11 cellular contexts compared by ENCODE assay signal in the genomic region with DNA sequence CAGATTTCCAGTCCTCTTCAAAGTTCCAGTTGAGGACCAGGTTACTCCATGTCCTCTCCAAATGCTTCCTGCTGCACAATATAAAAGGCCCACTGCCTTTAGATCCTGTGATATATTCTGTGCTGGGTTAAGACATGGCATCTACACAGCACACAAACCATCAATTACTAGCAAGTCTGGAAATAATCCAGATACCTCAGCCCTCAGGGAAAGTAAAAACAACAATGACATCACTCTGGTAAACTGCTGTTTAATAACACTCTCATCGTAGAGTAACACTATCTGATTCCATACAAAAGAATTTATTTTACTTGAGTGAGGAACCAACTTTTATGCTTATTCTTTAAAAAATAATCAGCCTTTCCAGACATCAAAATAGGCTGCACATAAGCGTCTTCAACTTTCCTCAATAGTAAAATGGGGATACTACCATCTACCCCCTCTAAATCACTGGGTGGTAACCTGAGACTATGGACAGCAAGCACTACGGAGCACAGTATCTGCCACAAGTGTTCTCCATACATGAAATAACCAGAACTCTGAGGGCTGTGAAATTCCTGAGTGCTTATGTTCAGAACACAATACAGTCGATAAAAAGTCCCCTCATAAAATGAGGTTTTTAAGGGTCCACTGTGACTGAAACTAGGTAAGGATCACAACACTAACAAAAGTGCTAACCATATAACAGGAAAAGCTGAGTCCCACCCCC. TPM values are rescaled to one million over a fixed set of nuclear protein-coding genes. Genes with fewer than 3 reads are reported as not detected.
DNase-seq lines count a peak whose midpoint lies in the region; ATAC-seq and TF ChIP-seq lines count a peak whose summit lies in the region.
"Had no signal": no experiment of that assay in that cellular context is flagged by ENCODE, and none has a peak within 500 bp of the region (broad histone marks: within the 10 kb centered on the region; RNA-seq: fewer than 3 reads in every experiment).

No MANE protein-coding gene starts in this region.

- DNase-seq in HEK293T (ENCODE audit: extremely low spot score), result peak; percentile 45
- peak; percentile 6 for DNase-seq in SK-MEL-5 (ENCODE audit: low read depth, low spot score)
- DNase-seq in fibroblast of villous mesenchyme (ENCODE audit: low read depth), result peak; percentile 69
- no peak for DNase-seq in A673 (ENCODE audit: low spot score)
- no peak for DNase-seq in activated CD4-positive, alpha-beta T cell treated with anti-CD3 and anti-CD28 coated beads, Interleukin-2, amount 10 ng/mL, durations not matched to agents 7 days and 5 days
- no peak for DNase-seq in germinal center (ENCODE audit: low spot score)
- DNase-seq: Peyer's patch had no signal

- POLR2A ChIA-PET in HEK293T (lab: Yijun Ruan, JAX), result no interaction called here
- POLR2A ChIA-PET in A673 (lab: Charles Lee; ENCODE audit: low non-redundant PET), result no interaction called here
- POLR2A ChIA-PET in activated CD4-positive, alpha-beta T cell treated with anti-CD3 and anti-CD28 coated beads, Interleukin-2, amount 10 ng/mL, durations not matched to agents 7 days and 5 days (lab: Charles Lee), result no interaction called here

- H3K27me3 Mint-ChIP-seq in activated CD4-positive, alpha-beta T cell treated with anti-CD3 and anti-CD28 coated beads, Interleukin-2, amount 10 ng/mL, durations not matched to agents 7 days and 5 days, result peaks cover 7% of the 10 kb centered on the region

- H3K36me3 ChIP-seq in A673 (ENCODE audit: insufficient read depth, low read length, poor library complexity, severe bottlenecking), result no peaks in the 10 kb centered on the region
- H3K36me3 ChIP-seq: BLaER1, Peyer's patch had no signal

- TF ChIP-seq CTCF in 22Rv1 (IDR thresholded peaks at IDR 0.05) (no peak), fibroblast of villous mesenchyme (IDR thresholded peaks at IDR 0.05; ENCODE audit: insufficient read depth, low read depth, low read length) (no peak), A673 (conservative IDR thresholded peaks at IDR 0.05; ENCODE audit: low read depth, low read length) (no peak)

- no peaks in the 10 kb centered on the region for H3K4me1 ChIP-seq in A673 (ENCODE audit: insufficient read depth, low read length, poor library complexity, severe bottlenecking)

- CTCF ChIA-PET in HEK293T (lab: Yijun Ruan, JAX), result no interaction called here
- CTCF ChIA-PET in A673 (lab: Charles Lee), result no interaction called here
- CTCF ChIA-PET in activated CD4-positive, alpha-beta T cell treated with anti-CD3 and anti-CD28 coated beads, Interleukin-2, amount 10 ng/mL, durations not matched to agents 7 days and 5 days (lab: Charles Lee), result interaction anchor here (0.6 to 1.3 kb wide), 2 partner anchors 10 to 1016 kb away, joined by 3 to 4 read pairs; no protein-coding TSS in a partner anchor

- intact Hi-C loops in A673 (cut with micrococcal nuclease; ENCODE audit: unreplicated experiment), result no loop called here

- no peak overlapping the region for H3K27ac Mint-ChIP-seq in activated CD4-positive, alpha-beta T cell treated with anti-CD3 and anti-CD28 coated beads, Interleukin-2, amount 10 ng/mL, durations not matched to agents 7 days and 5 days
- H3K27ac Mint-ChIP-seq: activated naive CD4-positive, alpha-beta T cell treated with anti-CD3 and anti-CD28 coated beads, Interleukin-2, amount 50 U/mL, for 72 hours had no signal

- no peaks in the 10 kb centered on the region for H3K27me3 ChIP-seq in A673 (replicated peaks; ENCODE audit: insufficient read depth, low read depth, low read length, poor library complexity)
- H3K27me3 ChIP-seq: BLaER1, Peyer's patch had no signal

- H3K4me3 ChIP-seq in fibroblast of villous mesenchyme (ENCODE audit: low read depth, low read length) (no peak overlapping the region), A673 (ENCODE audit: low read depth, low read length, poor library complexity, severe bottlenecking) (no peak overlapping the region)
- H3K4me3 ChIP-seq: BLaER1, Peyer's patch had no signal

- no peaks in the 10 kb centered on the region for H3K9me3 Mint-ChIP-seq in activated CD4-positive, alpha-beta T cell treated with anti-CD3 and anti-CD28 coated beads, Interleukin-2, amount 10 ng/mL, durations not matched to agents 7 days and 5 days
- H3K9me3 Mint-ChIP-seq: activated naive CD4-positive, alpha-beta T cell treated with anti-CD3 and anti-CD28 coated beads, Interleukin-2, amount 50 U/mL, for 72 hours had no signal

- no peaks in the 10 kb centered on the region for H3K4me1 Mint-ChIP-seq in activated CD4-positive, alpha-beta T cell treated with anti-CD3 and anti-CD28 coated beads, Interleukin-2, amount 10 ng/mL, durations not matched to agents 7 days and 5 days

- H3K36me3 Mint-ChIP-seq in activated CD4-positive, alpha-beta T cell treated with anti-CD3 and anti-CD28 coated beads, Interleukin-2, amount 10 ng/mL, durations not matched to agents 7 days and 5 days (ENCODE audit: low read depth), result no peaks in the 10 kb centered on the region
- H3K36me3 Mint-ChIP-seq: activated naive CD4-positive, alpha-beta T cell treated with anti-CD3 and anti-CD28 coated beads, Interleukin-2, amount 50 U/mL, for 72 hours had no signal

- ATAC-seq in HG03432 (IDR thresholded peaks at IDR 0.05; ENCODE audit: unreplicated experiment), result no peak
- ATAC-seq: activated naive CD4-positive, alpha-beta T cell treated with anti-CD3 and anti-CD28 coated beads, Interleukin-2, amount 50 U/mL, for 72 hours had no signal

- H3K27ac ChIP-seq in 22Rv1, result peak overlapping the region; percentile 29
- no peak overlapping the region for H3K27ac ChIP-seq in A673 (ENCODE audit: low read depth, low read length, poor library complexity, severe bottlenecking)
- H3K27ac ChIP-seq: BLaER1, Peyer's patch had no signal

- in situ Hi-C loops in SK-MEL-5 (cut with HindIII; ENCODE audit: low pct_unique_long_range_greater_than_20kb, low sequenced_read_pairs), result no loop called here

- no peaks in the 10 kb centered on the region for H3K9me3 ChIP-seq in A673 (ENCODE audit: low read depth, low read length, poor library complexity, severe bottlenecking)
- H3K9me3 ChIP-seq: BLaER1, Peyer's patch had no signal

- H3K4me3 Mint-ChIP-seq in activated CD4-positive, alpha-beta T cell treated with anti-CD3 and anti-CD28 coated beads, Interleukin-2, amount 10 ng/mL, durations not matched to agents 7 days and 5 days, result no peak overlapping the region

- BruUV-seq in A673 (replicated peaks; lab: Mats Ljungman, UMichigan), result no TSS peak

TF ChIP-seq in HEK293T, 16 proteins besides CTCF, POLR2A, EP300 and RAD21:
- no peak for TF ChIP-seq ELF4 (IDR thresholded peaks at IDR 0.05)
- TF ChIP-seq FOXA1 (IDR thresholded peaks at IDR 0.05), result no peak
- TF ChIP-seq BHLHE40 (IDR thresholded peaks at IDR 0.05; ENCODE audit: borderline replicate concordance), result no peak
- TF ChIP-seq NFRKB (IDR thresholded peaks at IDR 0.05), result no peak
- TF ChIP-seq, protein P1, sequence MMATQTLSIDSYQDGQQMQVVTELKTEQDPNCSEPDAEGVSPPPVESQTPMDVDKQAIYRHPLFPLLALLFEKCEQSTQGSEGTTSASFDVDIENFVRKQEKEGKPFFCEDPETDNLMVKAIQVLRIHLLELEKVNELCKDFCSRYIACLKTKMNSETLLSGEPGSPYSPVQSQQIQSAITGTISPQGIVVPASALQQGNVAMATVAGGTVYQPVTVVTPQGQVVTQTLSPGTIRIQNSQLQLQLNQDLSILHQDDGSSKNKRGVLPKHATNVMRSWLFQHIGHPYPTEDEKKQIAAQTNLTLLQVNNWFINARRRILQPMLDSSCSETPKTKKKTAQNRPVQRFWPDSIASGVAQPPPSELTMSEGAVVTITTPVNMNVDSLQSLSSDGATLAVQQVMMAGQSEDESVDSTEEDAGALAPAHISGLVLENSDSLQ (IDR thresholded peaks at IDR 0.05), result peak; percentile 86
- TF ChIP-seq CTBP1 (IDR thresholded peaks at IDR 0.05; ENCODE audit: borderline replicate concordance), result 0 out of 2 replicates have a peak, but pooled peaks have one; percentile 42
- no peak for TF ChIP-seq LEF1 (IDR thresholded peaks at IDR 0.05; ENCODE audit: borderline replicate concordance)
TF ChIP-seq in HEK293T: peak in this region for 2.

RNA-seq across cellular contexts. Expression of a gene that starts 53.4 kb away (rescaled TPM):
- total RNA-seq in SK-MEL-5 (2014; rRNA removed; shearing (Covaris generic)), result 2.0 TPM in 2 replicates
- 0.65 and 3.8 TPM in 2 replicates for polyA plus RNA-seq in SK-MEL-5 (2015; cell fraction: cytosol; rRNA removed)
- 0.67 and 0.69 TPM in 2 replicates for polyA plus RNA-seq in SK-MEL-5 (2015; cell fraction: nucleus; rRNA removed)
- total RNA-seq in fibroblast of villous mesenchyme (2.2 and 3.5 TPM in 2 replicates), A673 (2021) (not detected in 2 replicates)
- 1 to 10 TPM; 1.1 to 1.4 TPM for total RNA-seq in activated CD4-positive, alpha-beta T cell treated with anti-CD3 and anti-CD28 coated beads, Interleukin-2, amount 10 ng/mL, durations not matched to agents 7 days and 5 days

Comparison
In these comparisons a context has a peak if more than half of its experiments do, and no peak if none do; other contexts are left out.
1. DNase-seq: peak in HEK293T (single experiment), SK-MEL-5 (single experiment) and fibroblast of villous mesenchyme (single experiment); none in A673 (single experiment), activated CD4-positive, alpha-beta T cell treated with anti-CD3 and anti-CD28 coated beads, Interleukin-2, amount 10 ng/mL, durations not matched to agents 7 days and 5 days (single experiment) and germinal center (single experiment).